Comparison of ENCODE assay signal across 13 cellular contexts in genomic region chr4:26751838-26752237, GRCh38.
DNase-seq lines count a peak whose midpoint lies in the region; ATAC-seq and TF ChIP-seq lines count a peak whose summit lies in the region.
"Had no signal": no experiment of that assay in that cellular context is flagged by ENCODE, and none has a peak within 500 bp of the region (broad histone marks: within the 10 kb centered on the region; RNA-seq: fewer than 3 reads in every experiment).

No MANE protein-coding gene starts in this region.

- H3K27ac ChIP-seq in Peyer's patch = no peak overlapping the region
- H3K27ac ChIP-seq: breast epithelium, esophagus muscularis mucosa, neural progenitor cell had no signal

- no peaks in the 10 kb centered on the region for H3K4me1 ChIP-seq in Peyer's patch
- H3K4me1 ChIP-seq: breast epithelium, neural progenitor cell had no signal

- TF ChIP-seq POLR2A in Peyer's patch (IDR thresholded peaks at IDR 0.05) = no peak

- no peaks in the 10 kb centered on the region for H3K36me3 ChIP-seq in Peyer's patch
- H3K36me3 ChIP-seq: breast epithelium, neural progenitor cell had no signal

- peak; percentile 7 for DNase-seq in GM10266 (ENCODE audit: extremely low spot score)
- DNase-seq in NAMALWA (ENCODE audit: low spot score) = no peak
- no peak for DNase-seq in Peyer's patch
- no peak for DNase-seq in NCI-H187 treated with DMSO at 0.1 percent for 48 hours (lab: John Stamatoyannopoulos, UW)
- DNase-seq: activated CD8-positive, alpha-beta memory T cell treated with anti-CD3 and anti-CD28 coated beads, Interleukin-2, amount 50 U/mL, for 4 hours; GF-D8 had no signal

- H3K27me3 ChIP-seq in Peyer's patch = no peaks in the 10 kb centered on the region
- H3K27me3 ChIP-seq: breast epithelium, esophagus muscularis mucosa, neural progenitor cell had no signal

- ATAC-seq in GM18909 (IDR thresholded peaks at IDR 0.05; ENCODE audit: poor library complexity, unreplicated experiment) (peak; percentile 87), HG02571 (IDR thresholded peaks at IDR 0.05; ENCODE audit: unreplicated experiment) (peak; percentile 81), HG03280 (IDR thresholded peaks at IDR 0.05; ENCODE audit: unreplicated experiment) (peak; percentile 88), esophagus mucosa (no peak)

- no peak overlapping the region for H3K4me3 ChIP-seq in Peyer's patch
- H3K4me3 ChIP-seq: breast epithelium, esophagus muscularis mucosa, neural progenitor cell had no signal

- no peaks in the 10 kb centered on the region for H3K9me3 ChIP-seq in Peyer's patch
- H3K9me3 ChIP-seq: breast epithelium, esophagus muscularis mucosa had no signal

- TF ChIP-seq CTCF in GM10266 (IDR thresholded peaks at IDR 0.05; ENCODE audit: control insufficient read depth, insufficient read depth, low read depth, missing control alignments) (no peak), Peyer's patch (IDR thresholded peaks at IDR 0.05) (no peak)
